Comparison of ENCODE assay signal across 15 cellular contexts in the genomic region with DNA sequence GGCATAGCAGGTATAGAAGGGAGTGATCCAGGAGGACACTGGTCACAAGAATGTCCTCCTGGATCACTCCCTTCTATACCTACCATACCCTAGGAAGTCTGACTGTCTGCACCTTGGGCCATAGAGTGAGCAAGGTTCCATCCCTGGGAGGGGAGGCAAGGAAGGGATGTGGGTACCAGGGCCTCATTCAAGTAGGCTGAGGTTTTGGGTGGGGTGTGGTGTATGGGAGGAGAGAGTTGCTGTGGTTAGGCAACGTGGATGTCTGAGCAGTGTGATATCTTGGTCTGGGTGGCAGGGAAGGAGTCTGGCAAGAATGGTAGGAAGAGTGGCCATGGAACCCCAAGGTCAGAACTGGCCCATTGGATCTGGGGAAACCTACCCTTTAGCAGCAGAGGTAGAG. TPM values are rescaled to one million over a fixed set of nuclear protein-coding genes. Genes with fewer than 3 reads are reported as not detected.
DNase-seq lines count a peak whose midpoint lies in the region; ATAC-seq, FAIRE-seq and TF ChIP-seq lines count a peak whose summit lies in the region.
"Had no signal": no experiment of that assay in that cellular context is flagged by ENCODE, and none has a peak within 500 bp of the region (broad histone marks: within the 10 kb centered on the region; RNA-seq: fewer than 3 reads in every experiment).

No MANE protein-coding gene starts in this region.

- peaks cover 5% of the 10 kb centered on the region for H3K36me3 Mint-ChIP-seq in CD4-positive, CD25-positive, alpha-beta regulatory T cell

- TF ChIP-seq CTCF in dorsolateral prefrontal cortex (IDR thresholded peaks at IDR 0.05 in 54 of 56, conservative IDR thresholded peaks at IDR 0.05 in 2 of 56; ENCODE audit: low read depth in 1 of 56, partially characterized antibody in 56 of 56) = no peak

- peak overlapping the region; percentile 44 for H3K4me3 ChIP-seq in CD4-positive, CD25-positive, alpha-beta regulatory T cell (ENCODE audit: low read depth, low read length)
- H3K4me3 ChIP-seq in dorsolateral prefrontal cortex = no peak overlapping the region
- H3K4me3 ChIP-seq: pancreas had no signal

- ATAC-seq in CD4-positive, CD25-positive, alpha-beta regulatory T cell (ENCODE audit: low read depth in 2 of 2) = peak; percentile 83 to 92
- ATAC-seq in GM18907 (IDR thresholded peaks at IDR 0.05; ENCODE audit: unreplicated experiment) = peak; percentile 41
- ATAC-seq: pancreas had no signal

- H3K4me3 Mint-ChIP-seq in CD4-positive, CD25-positive, alpha-beta regulatory T cell = peak overlapping the region in 3 of 4 donors; percentile 24 to 84 (median 75)

- intact Hi-C loops in dorsolateral prefrontal cortex (cut with DNase I) = no loop called here

- H3K27me3 Mint-ChIP-seq in CD4-positive, CD25-positive, alpha-beta regulatory T cell = no peaks in the 10 kb centered on the region
- H3K27me3 Mint-ChIP-seq: IgD-negative memory B cell had no signal

- no peak for FAIRE-seq in RCC 7860 (lab: Jason Lieb, UNC)
- FAIRE-seq: pancreas had no signal

- no peak overlapping the region for H3K27ac ChIP-seq in CD4-positive, CD25-positive, alpha-beta regulatory T cell (ENCODE audit: insufficient read depth, low read length, poor library complexity, severe bottlenecking)
- no peak overlapping the region for H3K27ac ChIP-seq in dorsolateral prefrontal cortex
- H3K27ac ChIP-seq: pancreas had no signal

- H3K36me3 ChIP-seq in CD4-positive, CD25-positive, alpha-beta regulatory T cell (ENCODE audit: control insufficient read depth, insufficient read depth, low read length) = no peaks in the 10 kb centered on the region
- H3K36me3 ChIP-seq: pancreas had no signal

- H3K27me3 ChIP-seq in CD4-positive, CD25-positive, alpha-beta regulatory T cell (ENCODE audit: control insufficient read depth, insufficient read depth, low read length) = no peaks in the 10 kb centered on the region
- H3K27me3 ChIP-seq in dorsolateral prefrontal cortex = no peaks in the 10 kb centered on the region
- H3K27me3 ChIP-seq: pancreas had no signal

- H3K27ac Mint-ChIP-seq in CD4-positive, CD25-positive, alpha-beta regulatory T cell = peak overlapping the region; percentile 68 to 86 (median 86)

- H3K9me3 Mint-ChIP-seq in CD4-positive, CD25-positive, alpha-beta regulatory T cell = no peaks in the 10 kb centered on the region
- H3K9me3 Mint-ChIP-seq: IgD-negative memory B cell had no signal

- H3K4me1 Mint-ChIP-seq in CD4-positive, CD25-positive, alpha-beta regulatory T cell = peaks cover 6 to 81% (median 23%) of the 10 kb centered on the region in 4 donors

- peak in 2 of 3 donors; percentile 61 to 89 for DNase-seq in CD4-positive, CD25-positive, alpha-beta regulatory T cell
- DNase-seq in T-helper 22 cell (ENCODE audit: low read depth) (peak; percentile 5), HCEC 1CT (no peak), RCC 7860 (ENCODE audit: low spot score) (no peak), dorsolateral prefrontal cortex (no peak), NCI-H524 treated with DMSO at 0.1 percent for 48 hours (lab: John Stamatoyannopoulos, UW) (no peak)
- DNase-seq in central memory CD4-positive, alpha-beta T cell = peak; percentile 71
- DNase-seq: DMS53, mesendoderm, NCI-H1417, NCI-H526, pancreas had no signal

- no peaks in the 10 kb centered on the region for H3K9me3 ChIP-seq in CD4-positive, CD25-positive, alpha-beta regulatory T cell (ENCODE audit: control insufficient read depth in 2 of 2, low read length in 2 of 2)
- H3K9me3 ChIP-seq: pancreas had no signal

- peaks cover 18% of the 10 kb centered on the region for H3K4me1 ChIP-seq in CD4-positive, CD25-positive, alpha-beta regulatory T cell (ENCODE audit: control insufficient read depth, insufficient read depth, low read length, poor library complexity, severe bottlenecking)
- H3K4me1 ChIP-seq: pancreas had no signal

RNA-seq across cellular contexts. Expression of a gene that starts 13.2 kb away (rescaled TPM):
- total RNA-seq in CD4-positive, CD25-positive, alpha-beta regulatory T cell = 10.6 TPM
- 1 to 10 TPM in 3 of 4 donors, under 1 TPM in 1; 0.47 to 4.8 (median 2.8) TPM for polyA plus RNA-seq in CD4-positive, CD25-positive, alpha-beta regulatory T cell
- total RNA-seq in dorsolateral prefrontal cortex = 100 to 1,000 TPM in 1 of 120 experiments, 10 to 100 TPM in 119; 14.4 to 115 (median 35.6) TPM

RNA-seq across cellular contexts. Expression of a gene that starts 41.7 kb away (rescaled TPM):
- total RNA-seq in CD4-positive, CD25-positive, alpha-beta regulatory T cell = not detected
- polyA plus RNA-seq in CD4-positive, CD25-positive, alpha-beta regulatory T cell = under 1 TPM in 3 of 4 donors, not detected in 1; 0.10 to 0.13 (median 0.11) TPM
- 1 to 10 TPM in 70 of 120 experiments, under 1 TPM in 47, not detected in 3; 0.23 to 4.4 (median 1.1) TPM for total RNA-seq in dorsolateral prefrontal cortex
- total RNA-seq: dermis microvascular lymphatic vessel endothelial cell had no signal

Comparison
In these comparisons a context has a peak if more than half of its experiments do, and no peak if none do; other contexts are left out.
1. DNase-seq: peak in CD4-positive, CD25-positive, alpha-beta regulatory T cell (2 of 3), T-helper 22 cell (single experiment) and central memory CD4-positive, alpha-beta T cell (single experiment); none in HCEC 1CT (single experiment), RCC 7860 (single experiment), dorsolateral prefrontal cortex (0 of 10) and NCI-H524 treated with DMSO at 0.1 percent for 48 hours (single experiment).